In genomic region chr6:169510871-169511270, GRCh38 we compare ENCODE assay signal across 2 cellular contexts.
TF ChIP-seq lines count a peak whose summit lies in the region.

No MANE protein-coding gene starts in this region.

TF ChIP-seq in endothelial cell of umbilical vein, 7 proteins besides CTCF, POLR2A, EP300 and RAD21:
- TF ChIP-seq MAX (IDR thresholded peaks at IDR 0.05; ENCODE audit: insufficient read depth, insufficient read length), result no peak
- no peak for TF ChIP-seq JUN (IDR thresholded peaks at IDR 0.05; ENCODE audit: borderline replicate concordance, insufficient read depth, insufficient read length, low read depth)
- no peak for TF ChIP-seq GATA2 (IDR thresholded peaks at IDR 0.05; ENCODE audit: insufficient read depth, insufficient read length, low read depth, low read length)
- TF ChIP-seq POLR2AphosphoS5 (IDR thresholded peaks at IDR 0.05; ENCODE audit: insufficient read depth, low read depth, low read length), result no peak
- no peak for TF ChIP-seq MYC (IDR thresholded peaks at IDR 0.05; ENCODE audit: low read depth, low read length)
- TF ChIP-seq FOS (IDR thresholded peaks at IDR 0.05; ENCODE audit: borderline replicate concordance, insufficient read depth, low read length), result no peak
- no peak for TF ChIP-seq EZH2 (IDR thresholded peaks at IDR 0.05; ENCODE audit: borderline replicate concordance, low read depth, low read length, severe bottlenecking)

TF ChIP-seq in SK-N-SH, 30 proteins besides CTCF, POLR2A, EP300 and RAD21:
- TF ChIP-seq NRF1 (IDR thresholded peaks at IDR 0.05; ENCODE audit: low read depth, low read length), result no peak
- TF ChIP-seq MEF2A (IDR thresholded peaks at IDR 0.05; ENCODE audit: borderline replicate concordance, low read depth), result no peak
- no peak for TF ChIP-seq TAF1 (IDR thresholded peaks at IDR 0.05; ENCODE audit: borderline replicate concordance, low read depth, low read length)
- TF ChIP-seq USF2 (IDR thresholded peaks at IDR 0.05; ENCODE audit: borderline replicate concordance, low read depth, low read length), result no peak
- TF ChIP-seq TEAD4 (IDR thresholded peaks at IDR 0.05; ENCODE audit: borderline replicate concordance, insufficient read depth), result no peak
- TF ChIP-seq SIN3A (IDR thresholded peaks at IDR 0.05; ENCODE audit: borderline replicate concordance, low read depth, low read length), result no peak
- TF ChIP-seq PBX3 (IDR thresholded peaks at IDR 0.05), result no peak
- no peak for TF ChIP-seq JUND (IDR thresholded peaks at IDR 0.05)
- no peak for TF ChIP-seq USF1 (IDR thresholded peaks at IDR 0.05; ENCODE audit: borderline replicate concordance, low read depth)
- TF ChIP-seq SMC3 (IDR thresholded peaks at IDR 0.05; ENCODE audit: low read depth, low read length), result no peak
- no peak for TF ChIP-seq YY1 (IDR thresholded peaks at IDR 0.05; ENCODE audit: low read depth)
- TF ChIP-seq, protein P1, sequence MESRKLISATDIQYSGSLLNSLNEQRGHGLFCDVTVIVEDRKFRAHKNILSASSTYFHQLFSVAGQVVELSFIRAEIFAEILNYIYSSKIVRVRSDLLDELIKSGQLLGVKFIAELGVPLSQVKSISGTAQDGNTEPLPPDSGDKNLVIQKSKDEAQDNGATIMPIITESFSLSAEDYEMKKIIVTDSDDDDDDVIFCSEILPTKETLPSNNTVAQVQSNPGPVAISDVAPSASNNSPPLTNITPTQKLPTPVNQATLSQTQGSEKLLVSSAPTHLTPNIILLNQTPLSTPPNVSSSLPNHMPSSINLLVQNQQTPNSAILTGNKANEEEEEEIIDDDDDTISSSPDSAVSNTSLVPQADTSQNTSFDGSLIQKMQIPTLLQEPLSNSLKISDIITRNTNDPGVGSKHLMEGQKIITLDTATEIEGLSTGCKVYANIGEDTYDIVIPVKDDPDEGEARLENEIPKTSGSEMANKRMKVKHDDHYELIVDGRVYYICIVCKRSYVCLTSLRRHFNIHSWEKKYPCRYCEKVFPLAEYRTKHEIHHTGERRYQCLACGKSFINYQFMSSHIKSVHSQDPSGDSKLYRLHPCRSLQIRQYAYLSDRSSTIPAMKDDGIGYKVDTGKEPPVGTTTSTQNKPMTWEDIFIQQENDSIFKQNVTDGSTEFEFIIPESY (IDR thresholded peaks at IDR 0.05; ENCODE audit: borderline replicate concordance, low read depth), result no peak
- TF ChIP-seq GABPA (IDR thresholded peaks at IDR 0.05; ENCODE audit: low read depth), result no peak
- no peak for TF ChIP-seq FOXJ3 (CRISPR knock-in tag; IDR thresholded peaks at IDR 0.05)
- TF ChIP-seq RCOR1 (IDR thresholded peaks at IDR 0.05; ENCODE audit: low read length), result no peak
- TF ChIP-seq, protein P2, sequence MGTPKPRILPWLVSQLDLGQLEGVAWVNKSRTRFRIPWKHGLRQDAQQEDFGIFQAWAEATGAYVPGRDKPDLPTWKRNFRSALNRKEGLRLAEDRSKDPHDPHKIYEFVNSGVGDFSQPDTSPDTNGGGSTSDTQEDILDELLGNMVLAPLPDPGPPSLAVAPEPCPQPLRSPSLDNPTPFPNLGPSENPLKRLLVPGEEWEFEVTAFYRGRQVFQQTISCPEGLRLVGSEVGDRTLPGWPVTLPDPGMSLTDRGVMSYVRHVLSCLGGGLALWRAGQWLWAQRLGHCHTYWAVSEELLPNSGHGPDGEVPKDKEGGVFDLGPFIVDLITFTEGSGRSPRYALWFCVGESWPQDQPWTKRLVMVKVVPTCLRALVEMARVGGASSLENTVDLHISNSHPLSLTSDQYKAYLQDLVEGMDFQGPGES (IDR thresholded peaks at IDR 0.05; ENCODE audit: low read depth, low read length), result no peak
- TF ChIP-seq RXRA (IDR thresholded peaks at IDR 0.05; ENCODE audit: borderline replicate concordance, low read depth), result no peak
